ENCODE assay signal across 19 cellular contexts in the genomic region with DNA sequence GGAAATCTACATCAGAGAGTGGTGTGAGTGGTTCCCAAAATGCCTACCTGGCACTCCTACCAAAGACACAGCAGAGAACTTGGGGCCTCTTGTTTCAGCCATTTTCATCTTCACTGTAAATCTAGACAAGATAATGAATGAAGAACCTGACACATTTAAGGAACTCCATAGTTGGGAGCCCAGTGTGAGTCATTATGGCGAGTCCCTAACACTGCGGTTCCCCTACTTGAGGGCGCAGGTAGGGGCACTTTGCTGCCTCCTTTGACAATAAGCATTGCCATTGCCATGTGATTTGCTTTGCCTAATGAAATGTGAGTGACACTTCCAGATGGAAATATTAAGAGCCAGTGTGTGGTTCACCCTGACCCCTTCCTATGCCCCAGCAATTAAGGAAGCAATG.
A peak's percentile ranks its signal among the peaks of the same experiment; 100 is the strongest.
DNase-seq lines count a peak whose midpoint lies in the region; FAIRE-seq and TF ChIP-seq lines count a peak whose summit lies in the region.
"Had no signal": no experiment of that assay in that cellular context is flagged by ENCODE, and none has a peak within 500 bp of the region (broad histone marks: within the 10 kb centered on the region; RNA-seq: fewer than 3 reads in every experiment).

No MANE protein-coding gene starts in this region.

- H3K4me2 ChIP-seq in neuronal stem cell (ENCODE audit: insufficient read depth, low read length, poor library complexity, severe bottlenecking): no peak overlapping the region
- H3K4me2 ChIP-seq: PC-9 had no signal

- no peak overlapping the region for H2BK15ac ChIP-seq in neuronal stem cell (ENCODE audit: low read length)

- H2BK5ac ChIP-seq in neuronal stem cell (ENCODE audit: low read length): no peak overlapping the region

- no peak for FAIRE-seq in GM12891 (lab: Jason Lieb, UNC)
- FAIRE-seq: A204.1, GM12878, GM18507 had no signal

- no peak overlapping the region for H3K4ac ChIP-seq in neuronal stem cell (ENCODE audit: low read length)

- H3K4me1 ChIP-seq in neuronal stem cell (ENCODE audit: control insufficient read depth in 2 of 2, insufficient read depth in 1 of 2, low read depth in 1 of 2, low read length in 2 of 2): peaks cover 0 to 10% of the 10 kb centered on the region in 2 donors

- no peaks in the 10 kb centered on the region for H3K36me3 ChIP-seq in neuronal stem cell (replicated peaks in 1 of 2; ENCODE audit: control insufficient read depth in 2 of 2, insufficient read depth in 2 of 2, low read length in 2 of 2)
- H3K36me3 ChIP-seq: BLaER1 treated with 17β-estradiol and CSF1 and Interleukin-3, amounts not matched to agents 10 nM and 100 nM had no signal

- H2AK5ac ChIP-seq in neuronal stem cell (ENCODE audit: low read depth, low read length): no peak overlapping the region

- no peak overlapping the region for H3K18ac ChIP-seq in neuronal stem cell (ENCODE audit: low read length)

- no CpG with 5 or more reads among the region's 3 CpGs for WGBS in neuronal stem cell (ENCODE audit: extremely low coverage in 2 of 2, insufficient read length in 2 of 2, insufficient replicate concordance in 1 of 2), 2 donors

- H2BK120ac ChIP-seq in neuronal stem cell (ENCODE audit: low read depth, low read length): no peak overlapping the region

- DNase-seq in activated CD4-positive, alpha-beta T cell treated with anti-CD3 and anti-CD28 coated beads for 48 hours: peak; percentile 35
- DNase-seq in activated CD4-positive, alpha-beta T cell treated with anti-CD3 and anti-CD28 coated beads, Interleukin-2, amount 50 U/mL, for 4 hours: no peak
- DNase-seq in stimulated activated CD4-positive, alpha-beta T cell treated with anti-CD3 and anti-CD28 coated beads, Interleukin-15, amount 100 ng/mL, for 24 hours: peak; percentile 36
- no peak for DNase-seq in stimulated activated CD4-positive, alpha-beta T cell treated with anti-CD3 and anti-CD28 coated beads, Interleukin-4, amount 100 ng/mL, for 24 hours
- DNase-seq in neuronal stem cell (ENCODE audit: low spot score) (no peak), GM12891 (ENCODE audit: insufficient read length, low spot score) (no peak)
- DNase-seq in activated effector memory CD4-positive, alpha-beta T cell treated with anti-CD3 and anti-CD28 coated beads, Interleukin-2, amount 50 U/mL, for 16 hours: no peak
- DNase-seq: GDM1, GOT3, NCI-H1092, NCI-H146, NCI-H2081 treated with DMSO at 0.1 percent for 48 hours, NCI-H510A, NCI-H774, PC-9 had no signal

- H3K4me3 ChIP-seq in neuronal stem cell (ENCODE audit: low read length in 2 of 2): no peak overlapping the region
- H3K4me3 ChIP-seq: BLaER1 treated with 17β-estradiol and CSF1 and Interleukin-3, amounts not matched to agents 10 nM and 100 nM; GM12878; PC-9 had no signal

- peaks cover 2% of the 10 kb centered on the region for H3K79me1 ChIP-seq in neuronal stem cell (ENCODE audit: low read depth, low read length)

- no peak overlapping the region for H4K91ac ChIP-seq in neuronal stem cell (ENCODE audit: low read depth, low read length, poor library complexity)

- no peak overlapping the region for H4K8ac ChIP-seq in neuronal stem cell (ENCODE audit: low read depth, low read length)

- H3K14ac ChIP-seq in neuronal stem cell (ENCODE audit: low read length): no peak overlapping the region

- H3K27ac ChIP-seq in neuronal stem cell (replicated peaks; ENCODE audit: low read length): no peak overlapping the region
- H3K27ac ChIP-seq: BLaER1 treated with 17β-estradiol and CSF1 and Interleukin-3, amounts not matched to agents 10 nM and 100 nM; PC-9 had no signal

- no peaks in the 10 kb centered on the region for H3K27me3 ChIP-seq in neuronal stem cell (ENCODE audit: control insufficient read depth in 3 of 3, insufficient read depth in 3 of 3, low read depth in 1 of 3, low read length in 3 of 3)

- TF ChIP-seq POLR2A in GM12891 (IDR thresholded peaks at IDR 0.05; ENCODE audit: low read depth, low read length): no peak

- no peak overlapping the region for H2BK12ac ChIP-seq in neuronal stem cell (ENCODE audit: low read length)

- no peaks in the 10 kb centered on the region for H3K9me3 ChIP-seq in neuronal stem cell (replicated peaks in 1 of 2; ENCODE audit: control insufficient read depth in 2 of 2, insufficient read depth in 1 of 2, low read depth in 1 of 2, low read length in 2 of 2)
- H3K9me3 ChIP-seq: BLaER1 treated with 17β-estradiol and CSF1 and Interleukin-3, amounts not matched to agents 10 nM and 100 nM had no signal

- peak overlapping the region; percentile 91 for H2AFZ ChIP-seq in neuronal stem cell (ENCODE audit: low read length)
- H2AFZ ChIP-seq: PC-9 had no signal

- no peak overlapping the region for H3K23ac ChIP-seq in neuronal stem cell (ENCODE audit: low read depth, low read length, poor library complexity)

- no peak overlapping the region for H3K9ac ChIP-seq in neuronal stem cell (ENCODE audit: low read depth, low read length, poor library complexity)
- H3K9ac ChIP-seq: BLaER1 treated with 17β-estradiol and CSF1 and Interleukin-3, amounts not matched to agents 10 nM and 100 nM had no signal

TF ChIP-seq in GM12891, 5 proteins besides CTCF, POLR2A, EP300 and RAD21:
- TF ChIP-seq TAF1 (IDR thresholded peaks at IDR 0.05; ENCODE audit: low read depth, low read length) (no peak), POLR2AphosphoS5 (IDR thresholded peaks at IDR 0.05; ENCODE audit: low read depth, low read length) (no peak), POU2F2 (IDR thresholded peaks at IDR 0.05; ENCODE audit: low read depth, low read length) (no peak)

Comparison
In these comparisons a context has a peak if more than half of its experiments do, and no peak if none do; other contexts are left out.
1. DNase-seq: peak in activated CD4-positive, alpha-beta T cell treated with anti-CD3 and anti-CD28 coated beads for 48 hours (single experiment) and stimulated activated CD4-positive, alpha-beta T cell treated with anti-CD3 and anti-CD28 coated beads, Interleukin-15, amount 100 ng/mL, for 24 hours (single experiment); none in activated CD4-positive, alpha-beta T cell treated with anti-CD3 and anti-CD28 coated beads, Interleukin-2, amount 50 U/mL, for 4 hours (0 of 2), stimulated activated CD4-positive, alpha-beta T cell treated with anti-CD3 and anti-CD28 coated beads, Interleukin-4, amount 100 ng/mL, for 24 hours (single experiment), neuronal stem cell (single experiment), activated effector memory CD4-positive, alpha-beta T cell treated with anti-CD3 and anti-CD28 coated beads, Interleukin-2, amount 50 U/mL, for 16 hours (single experiment) and GM12891 (single experiment).